In the genomic region with DNA sequence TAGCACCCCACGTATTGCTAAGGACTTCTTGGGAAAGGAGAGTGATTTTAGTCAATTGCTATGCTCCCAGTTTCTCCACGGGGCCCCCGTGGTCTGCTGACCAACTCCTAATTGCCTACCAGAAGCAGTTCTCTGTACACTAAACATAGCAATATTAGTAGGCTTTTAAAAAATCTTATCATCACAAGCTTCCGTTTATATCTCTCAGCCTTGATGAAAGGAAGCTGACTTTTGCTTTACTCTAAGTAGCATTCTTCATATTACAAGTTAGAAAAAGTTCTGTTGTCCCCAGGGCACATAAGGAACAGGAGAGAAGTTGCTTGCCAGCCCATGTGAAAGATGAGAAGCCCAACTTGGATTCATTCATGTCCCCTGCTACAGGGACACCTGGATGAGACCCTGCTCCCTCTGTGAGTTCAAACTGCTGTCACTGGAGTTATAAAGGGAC, we compare ENCODE assay signal across 12 cellular contexts. TPM values are rescaled to one million over a fixed set of nuclear protein-coding genes. Genes with fewer than 3 reads are reported as not detected.
DNase-seq lines count a peak whose midpoint lies in the region; ATAC-seq and TF ChIP-seq lines count a peak whose summit lies in the region.
"Had no signal": no experiment of that assay in that cellular context is flagged by ENCODE, and none has a peak within 500 bp of the region (broad histone marks: within the 10 kb centered on the region; RNA-seq: fewer than 3 reads in every experiment).

No MANE protein-coding gene starts in this region.

- H4K20me1 ChIP-seq in KMS-11 (ENCODE audit: insufficient read depth) = no peaks in the 10 kb centered on the region

- in situ Hi-C loops in brain microvascular endothelial cell (cut with HindIII; ENCODE audit: low pct_ligation_motif_present, low sequenced_read_pairs) = no loop called here

- H3K4me3 ChIP-seq in KMS-11 (IDR thresholded peaks at IDR 0.05; ENCODE audit: insufficient read depth, low read depth, low read length) (no peak overlapping the region), brain microvascular endothelial cell (ENCODE audit: low read depth, low read length) (no peak overlapping the region), lower lobe of right lung (no peak overlapping the region), stomach (no peak overlapping the region)
- H3K4me3 ChIP-seq: skin epidermis had no signal

- peaks cover 18% of the 10 kb centered on the region for H3K4me1 Mint-ChIP-seq in stimulated activated naive CD8-positive, alpha-beta T cell treated with anti-CD3 and anti-CD28 coated beads, Interleukin-15, amount 100 ng/mL, for 72 hours

- H2AFZ ChIP-seq in KMS-11 (ENCODE audit: low read depth) = no peak overlapping the region

- H3K4me1 ChIP-seq in KMS-11 (ENCODE audit: low read depth, poor library complexity, severe bottlenecking) (peaks cover 77% of the 10 kb centered on the region), lower lobe of right lung (peaks cover 48% of the 10 kb centered on the region), stomach (peaks cover 0 to 52% (median 34%) of the 10 kb centered on the region in 4 donors)

- no peak for ATAC-seq in lower lobe of right lung
- no peak for ATAC-seq in stimulated activated naive CD8-positive, alpha-beta T cell treated with anti-CD3 and anti-CD28 coated beads, Interleukin-15, amount 100 ng/mL, for 72 hours
- no peak for ATAC-seq in HG03457 (IDR thresholded peaks at IDR 0.05; ENCODE audit: unreplicated experiment)

- H3K36me3 ChIP-seq in KMS-11 (ENCODE audit: insufficient read depth) (no peaks in the 10 kb centered on the region), brain microvascular endothelial cell (replicated peaks) (peaks cover 11% of the 10 kb centered on the region), lower lobe of right lung (no peaks in the 10 kb centered on the region), stomach (no peaks in the 10 kb centered on the region)

- 20 to 34% (median 32%) methylated on average over 4 of the region's 4 CpGs for WGBS in stomach, 5 donors

- no peak for DNase-seq in brain microvascular endothelial cell
- no peak for DNase-seq in lower lobe of right lung
- no peak for DNase-seq in stomach
- no peak for DNase-seq in glomerular visceral epithelial cell (ENCODE audit: extremely low spot score)
- no peak for DNase-seq in stimulated activated naive CD8-positive, alpha-beta T cell treated with anti-CD3 and anti-CD28 coated beads, Interleukin-15, amount 100 ng/mL, for 72 hours
- DNase-seq in NCI-H187 (lab: John Stamatoyannopoulos, UW) = no peak
- DNase-seq: activated naive CD4-positive, alpha-beta T cell treated with Interleukin-2 at 50 U/mL for 16 hours; NCI-H446 treated with DMSO at 0.1 percent for 48 hours; SHP77 had no signal

- TF ChIP-seq EP300 in stomach (IDR thresholded peaks at IDR 0.05) = no peak

- peaks cover 56% of the 10 kb centered on the region for H3K27me3 Mint-ChIP-seq in stimulated activated naive CD8-positive, alpha-beta T cell treated with anti-CD3 and anti-CD28 coated beads, Interleukin-15, amount 100 ng/mL, for 72 hours

- no peaks in the 10 kb centered on the region for H3K9me3 Mint-ChIP-seq in stimulated activated naive CD8-positive, alpha-beta T cell treated with anti-CD3 and anti-CD28 coated beads, Interleukin-15, amount 100 ng/mL, for 72 hours

- no peaks in the 10 kb centered on the region for H3K79me2 ChIP-seq in KMS-11 (ENCODE audit: insufficient read depth, low read depth)

- H3K9me3 ChIP-seq in lower lobe of right lung = no peaks in the 10 kb centered on the region
- no peaks in the 10 kb centered on the region for H3K9me3 ChIP-seq in stomach

- H3K4me2 ChIP-seq in KMS-11 = 0 out of 2 replicates have a peak overlapping the region, but pooled peaks have one; percentile 1

- TF ChIP-seq CTCF in KMS-11 (conservative IDR thresholded peaks at IDR 0.05; ENCODE audit: low read depth, low read length) (no peak), brain microvascular endothelial cell (IDR thresholded peaks at IDR 0.05; ENCODE audit: low read depth, low read length, missing control alignments) (no peak), lower lobe of right lung (IDR thresholded peaks at IDR 0.05) (no peak), stomach (IDR thresholded peaks at IDR 0.05) (no peak)

- intact Hi-C loops in lower lobe of right lung (cut with DNase I) = no loop called here
- intact Hi-C loops in stomach (cut with DNase I; ENCODE audit: low total_unique reads) = no loop called here

- no peak for TF ChIP-seq POLR2A in stomach (IDR thresholded peaks at IDR 0.05)

- H3K9ac ChIP-seq in KMS-11 = no peak overlapping the region

- H3K27ac Mint-ChIP-seq in stimulated activated naive CD8-positive, alpha-beta T cell treated with anti-CD3 and anti-CD28 coated beads, Interleukin-15, amount 100 ng/mL, for 72 hours = no peak overlapping the region

- H3K27me3 ChIP-seq in KMS-11 (ENCODE audit: insufficient read depth, low read depth) (no peaks in the 10 kb centered on the region), brain microvascular endothelial cell (replicated peaks) (no peaks in the 10 kb centered on the region), lower lobe of right lung (ENCODE audit: low read depth) (no peaks in the 10 kb centered on the region), stomach (no peaks in the 10 kb centered on the region)

- H3K27ac ChIP-seq in KMS-11 (no peak overlapping the region), brain microvascular endothelial cell (peak overlapping the region; percentile 95), lower lobe of right lung (peak overlapping the region; percentile 41), stomach (peak overlapping the region in 4 of 5 donors; percentile 11 to 66 (median 31))

- no peak overlapping the region for H3K4me3 Mint-ChIP-seq in stimulated activated naive CD8-positive, alpha-beta T cell treated with anti-CD3 and anti-CD28 coated beads, Interleukin-15, amount 100 ng/mL, for 72 hours

RNA-seq across cellular contexts. Expression of gene TGFB2, which starts 29.3 kb away (rescaled TPM):
- total RNA-seq in lower lobe of right lung (10.2 TPM), stomach (10 to 100 TPM in 2 of 5 donors, 1 to 10 TPM in 2, not detected in 1; 1.2 to 13.6 (median 7.2) TPM)
- polyA plus RNA-seq in stomach = 1 to 10 TPM in 2 of 3 donors, under 1 TPM in 1; 0.35 to 3.2 (median 2.3) TPM
